Comparison of ENCODE assay signal across 25 cellular contexts in genomic region chr9:109474170-109474569, GRCh38. TPM values are rescaled to one million over a fixed set of nuclear protein-coding genes. Genes with fewer than 3 reads are reported as not detected.
DNase-seq lines count a peak whose midpoint lies in the region; ATAC-seq and TF ChIP-seq lines count a peak whose summit lies in the region.
"Had no signal": no experiment of that assay in that cellular context is flagged by ENCODE, and none has a peak within 500 bp of the region (broad histone marks: within the 10 kb centered on the region; RNA-seq: fewer than 3 reads in every experiment).

No MANE protein-coding gene starts in this region.

- H3K36me3 ChIP-seq in right atrium auricular region = no peaks in the 10 kb centered on the region
- H3K36me3 ChIP-seq: Peyer's patch, SJSA1 had no signal

- H3K27ac Mint-ChIP-seq in neural crest cell (ENCODE audit: unreplicated experiment) = peak overlapping the region; percentile 38
- no peak overlapping the region for H3K27ac Mint-ChIP-seq in effector memory CD8-positive, alpha-beta T cell
- H3K27ac Mint-ChIP-seq: activated naive CD4-positive, alpha-beta T cell treated with anti-CD3 and anti-CD28 coated beads, Interleukin-2, amount 50 U/mL, for 24 hours; activated T-cell treated with anti-CD3 and anti-CD28 coated beads, Interleukin-2, amount 50 U/mL, for 72 hours; stimulated activated naive CD8-positive, alpha-beta T cell treated with anti-CD3 and anti-CD28 coated beads, Interleukin-15, Interleukin-2, amounts not matched to agents 100 ng/mL and 50 ng/mL, for 24 hours; T-helper 1 cell treated with Interleukin-12 subunit alpha and Interleukin-12 subunit beta and Interleukin-4 antibody, amounts not matched to agents 30 μg/mL and 1 μg/mL, for 36 hours; type B pancreatic cell had no signal

- H3K27me3 Mint-ChIP-seq in neural crest cell (ENCODE audit: low read depth) = no peaks in the 10 kb centered on the region
- peaks cover 23 to 27% of the 10 kb centered on the region in 2 donors for H3K27me3 Mint-ChIP-seq in effector memory CD8-positive, alpha-beta T cell
- H3K27me3 Mint-ChIP-seq: type B pancreatic cell had no signal

- no peaks in the 10 kb centered on the region for H3K36me3 Mint-ChIP-seq in neural crest cell (ENCODE audit: low read depth)
- no peaks in the 10 kb centered on the region for H3K36me3 Mint-ChIP-seq in effector memory CD8-positive, alpha-beta T cell (ENCODE audit: insufficient read depth)
- H3K36me3 Mint-ChIP-seq: activated naive CD4-positive, alpha-beta T cell treated with anti-CD3 and anti-CD28 coated beads, Interleukin-2, amount 50 U/mL, for 24 hours; type B pancreatic cell had no signal

- no peaks in the 10 kb centered on the region for H3K27me3 ChIP-seq in right atrium auricular region
- H3K27me3 ChIP-seq: Peyer's patch, SJSA1 had no signal

- no peaks in the 10 kb centered on the region for H3K9me3 ChIP-seq in right atrium auricular region
- H3K9me3 ChIP-seq: Peyer's patch, SJSA1 had no signal

- peak overlapping the region; percentile 70 to 84 for H3K27ac ChIP-seq in right atrium auricular region
- peak overlapping the region; percentile 74 to 84 for H3K27ac ChIP-seq in coronary artery
- H3K27ac ChIP-seq: C4-2B, Peyer's patch, SJSA1 had no signal

- no peak for ATAC-seq in left ventricle myocardium superior
- no peak for ATAC-seq in effector memory CD8-positive, alpha-beta T cell (replicated peaks)
- ATAC-seq: activated T-cell treated with anti-CD3 and anti-CD28 coated beads, Interleukin-2, amount 50 U/mL, for 72 hours had no signal

- no peaks in the 10 kb centered on the region for H3K4me1 Mint-ChIP-seq in neural crest cell
- H3K4me1 Mint-ChIP-seq in effector memory CD8-positive, alpha-beta T cell (ENCODE audit: low read depth in 2 of 2) = no peaks in the 10 kb centered on the region
- H3K4me1 Mint-ChIP-seq: activated naive CD4-positive, alpha-beta T cell treated with anti-CD3 and anti-CD28 coated beads, Interleukin-2, amount 50 U/mL, for 24 hours; central memory CD8-positive, alpha-beta T cell had no signal

- H3K4me1 ChIP-seq in right atrium auricular region = peaks cover 0 to 46% of the 10 kb centered on the region in 2 donors
- H3K4me1 ChIP-seq: SJSA1 had no signal

- no peaks in the 10 kb centered on the region for H3K9me3 Mint-ChIP-seq in neural crest cell
- H3K9me3 Mint-ChIP-seq in effector memory CD8-positive, alpha-beta T cell = no peaks in the 10 kb centered on the region
- H3K9me3 Mint-ChIP-seq: activated naive CD4-positive, alpha-beta T cell treated with anti-CD3 and anti-CD28 coated beads, Interleukin-2, amount 50 U/mL, for 24 hours; activated T-cell treated with anti-CD3 and anti-CD28 coated beads, Interleukin-2, amount 50 U/mL, for 72 hours; central memory CD8-positive, alpha-beta T cell; nephron; stimulated activated naive CD8-positive, alpha-beta T cell treated with anti-CD3 and anti-CD28 coated beads, Interleukin-15, Interleukin-2, amounts not matched to agents 100 ng/mL and 50 ng/mL, for 24 hours; T-helper 1 cell treated with Interleukin-12 subunit alpha and Interleukin-12 subunit beta and Interleukin-4 antibody, amounts not matched to agents 30 μg/mL and 1 μg/mL, for 36 hours; type B pancreatic cell had no signal

- intact Hi-C loops in left ventricle myocardium superior (cut with micrococcal nuclease) = no loop called here

- H3K4me3 Mint-ChIP-seq in neural crest cell = no peak overlapping the region
- H3K4me3 Mint-ChIP-seq in effector memory CD8-positive, alpha-beta T cell = no peak overlapping the region
- H3K4me3 Mint-ChIP-seq: activated naive CD4-positive, alpha-beta T cell treated with anti-CD3 and anti-CD28 coated beads, Interleukin-2, amount 50 U/mL, for 24 hours; activated T-cell treated with anti-CD3 and anti-CD28 coated beads, Interleukin-2, amount 50 U/mL, for 72 hours; central memory CD8-positive, alpha-beta T cell; stimulated activated naive CD8-positive, alpha-beta T cell treated with anti-CD3 and anti-CD28 coated beads, Interleukin-15, Interleukin-2, amounts not matched to agents 100 ng/mL and 50 ng/mL, for 24 hours; T-helper 1 cell treated with Interleukin-12 subunit alpha and Interleukin-12 subunit beta and Interleukin-4 antibody, amounts not matched to agents 30 μg/mL and 1 μg/mL, for 36 hours; type B pancreatic cell had no signal

- H3K4me3 ChIP-seq in right atrium auricular region (no peak overlapping the region), coronary artery (no peak overlapping the region)
- H3K4me3 ChIP-seq: Peyer's patch, SJSA1 had no signal

- no peak for DNase-seq in right atrium auricular region (ENCODE audit: low spot score)
- DNase-seq in left ventricle myocardium superior = no peak
- no peak for DNase-seq in coronary artery (ENCODE audit: low spot score)
- no peak for DNase-seq in neural crest cell (ENCODE audit: low read depth, low spot score)
- no peak for DNase-seq in 8988T
- DNase-seq in effector memory CD8-positive, alpha-beta T cell = no peak
- no peak for DNase-seq in hypothalamus (lab: John Stamatoyannopoulos, UW)
- DNase-seq in NCI-H446 treated with DMSO at 0.1 percent for 48 hours (lab: John Stamatoyannopoulos, UW) = no peak
- DNase-seq: activated CD4-positive, alpha-beta T cell treated with anti-CD3 and anti-CD28 coated beads for 48 hours; activated T-cell treated with anti-CD3 and anti-CD28 coated beads, Interleukin-2, amount 50 U/mL, for 72 hours; anterior cingulate cortex; islet precursor cell; NCI-H187 treated with DMSO at 0.1 percent for 48 hours; NCI-H226; Peyer's patch; small intestine; stimulated activated CD4-positive, alpha-beta T cell treated with anti-CD3 and anti-CD28 coated beads, Interleukin-4, amount 100 ng/mL, for 24 hours had no signal

- TF ChIP-seq CTCF in right atrium auricular region (IDR thresholded peaks at IDR 0.05) (no peak), coronary artery (IDR thresholded peaks at IDR 0.05) (no peak), neural crest cell (conservative IDR thresholded peaks at IDR 0.05) (no peak)

RNA-seq across cellular contexts. Expression of gene PTPN3, which starts 23.9 kb away (rescaled TPM):
- total RNA-seq in right atrium auricular region (1 to 10 TPM; 6.9 to 7.9 TPM), left ventricle myocardium superior (48.5 TPM), neural crest cell (1.1 and 1.3 TPM in 2 replicates)
